1 cellular context compared by ENCODE assay signal in genomic region chr4:179165339-179165738, GRCh38.
TF ChIP-seq lines count a peak whose summit lies in the region.

No MANE protein-coding gene starts in this region.

TF ChIP-seq in H1, 55 proteins besides CTCF, POLR2A, EP300 and RAD21:
- TF ChIP-seq KDM4A (IDR thresholded peaks at IDR 0.05; ENCODE audit: low read depth, low read length, severe bottlenecking) (no peak), NRF1 (IDR thresholded peaks at IDR 0.05; ENCODE audit: low read depth, low read length) (no peak), SIN3A (conservative IDR thresholded peaks at IDR 0.05 in 1 of 2, IDR thresholded peaks at IDR 0.05 in 1 of 2; ENCODE audit: low read depth in 1 of 2, low read length in 2 of 2) (no peak), KDM5A (IDR thresholded peaks at IDR 0.05; ENCODE audit: low read length) (no peak), USF2 (IDR thresholded peaks at IDR 0.05; ENCODE audit: low read length) (no peak), SRF (IDR thresholded peaks at IDR 0.05; ENCODE audit: low read depth, low read length) (no peak), SP2 (IDR thresholded peaks at IDR 0.05; ENCODE audit: low read length) (no peak)
- TF ChIP-seq, protein P1, sequence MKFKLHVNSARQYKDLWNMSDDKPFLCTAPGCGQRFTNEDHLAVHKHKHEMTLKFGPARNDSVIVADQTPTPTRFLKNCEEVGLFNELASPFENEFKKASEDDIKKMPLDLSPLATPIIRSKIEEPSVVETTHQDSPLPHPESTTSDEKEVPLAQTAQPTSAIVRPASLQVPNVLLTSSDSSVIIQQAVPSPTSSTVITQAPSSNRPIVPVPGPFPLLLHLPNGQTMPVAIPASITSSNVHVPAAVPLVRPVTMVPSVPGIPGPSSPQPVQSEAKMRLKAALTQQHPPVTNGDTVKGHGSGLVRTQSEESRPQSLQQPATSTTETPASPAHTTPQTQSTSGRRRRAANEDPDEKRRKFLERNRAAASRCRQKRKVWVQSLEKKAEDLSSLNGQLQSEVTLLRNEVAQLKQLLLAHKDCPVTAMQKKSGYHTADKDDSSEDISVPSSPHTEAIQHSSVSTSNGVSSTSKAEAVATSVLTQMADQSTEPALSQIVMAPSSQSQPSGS (IDR thresholded peaks at IDR 0.05; ENCODE audit: low read length) = no peak
TF ChIP-seq in H1: peak in this region for 0.
